ENCODE assay signal across 8 cellular contexts in genomic region chr19:3367572-3368440, GRCh38. TPM values are rescaled to one million over a fixed set of nuclear protein-coding genes. Genes with fewer than 3 reads are reported as not detected.
DNase-seq lines count a peak whose midpoint lies in the region; ATAC-seq and TF ChIP-seq lines count a peak whose summit lies in the region.

No MANE protein-coding gene starts in this region.

- H3K27ac ChIP-seq in CD8-positive, alpha-beta T cell (ENCODE audit: low read depth, low read length), result no peak overlapping the region

- no peaks in the 10 kb centered on the region for H3K9me3 Mint-ChIP-seq in CD8-positive, alpha-beta T cell
- H3K9me3 Mint-ChIP-seq in effector memory CD8-positive, alpha-beta T cell, result no peaks in the 10 kb centered on the region
- H3K9me3 Mint-ChIP-seq in osteocyte (ENCODE audit: unreplicated experiment), result no peaks in the 10 kb centered on the region

- ATAC-seq in CD8-positive, alpha-beta T cell, result no peak
- no peak for ATAC-seq in effector memory CD8-positive, alpha-beta T cell (replicated peaks)
- ATAC-seq in GM19395 (IDR thresholded peaks at IDR 0.05; ENCODE audit: unreplicated experiment), result no peak

- H3K27me3 Mint-ChIP-seq in CD8-positive, alpha-beta T cell (ENCODE audit: low read depth), result no peaks in the 10 kb centered on the region
- no peaks in the 10 kb centered on the region for H3K27me3 Mint-ChIP-seq in effector memory CD8-positive, alpha-beta T cell
- no peaks in the 10 kb centered on the region for H3K27me3 Mint-ChIP-seq in osteocyte (ENCODE audit: unreplicated experiment)

- intact Hi-C loops in CD8-positive, alpha-beta T cell (cut with DNase I, micrococcal nuclease), result no loop called here

- POLR2A ChIA-PET in CD8-positive, alpha-beta T cell (lab: Charles Lee), result interaction anchor here (1.0 kb wide), 1 partner anchor 29 kb away, joined by 3 read pairs; no protein-coding TSS in a partner anchor

- no peaks in the 10 kb centered on the region for H3K9me3 ChIP-seq in CD8-positive, alpha-beta T cell (ENCODE audit: low read length)

- no peak for DNase-seq in CD8-positive, alpha-beta T cell
- peak; percentile 50 for DNase-seq in NCI-H69 (lab: John Stamatoyannopoulos, UW)
- DNase-seq in effector memory CD8-positive, alpha-beta T cell, result no peak
- DNase-seq in osteocyte (ENCODE audit: extremely low spot score, unreplicated experiment), result no peak
- DNase-seq in NCI-H2171 (lab: John Stamatoyannopoulos, UW), result no peak
- no peak for DNase-seq in HuH-7 (ENCODE audit: low spot score)
- no peak for DNase-seq in NCI-H187 (lab: John Stamatoyannopoulos, UW)

- no peak overlapping the region for H3K27ac Mint-ChIP-seq in CD8-positive, alpha-beta T cell
- no peak overlapping the region for H3K27ac Mint-ChIP-seq in effector memory CD8-positive, alpha-beta T cell
- peak overlapping the region; percentile 81 for H3K27ac Mint-ChIP-seq in osteocyte (ENCODE audit: unreplicated experiment)

- CTCF ChIA-PET in CD8-positive, alpha-beta T cell (lab: Charles Lee), result interaction anchor here (0.6 kb wide), 1 partner anchor 362 kb away, joined by 3 read pairs; no protein-coding TSS in a partner anchor

- H3K4me3 Mint-ChIP-seq in CD8-positive, alpha-beta T cell, result peak overlapping the region; percentile 73
- peak overlapping the region; percentile 68 to 79 for H3K4me3 Mint-ChIP-seq in effector memory CD8-positive, alpha-beta T cell
- H3K4me3 Mint-ChIP-seq in osteocyte (ENCODE audit: unreplicated experiment), result peak overlapping the region; percentile 63

- no peak overlapping the region for H3K4me3 ChIP-seq in CD8-positive, alpha-beta T cell (ENCODE audit: low read depth, low read length)

- H3K36me3 Mint-ChIP-seq in CD8-positive, alpha-beta T cell, result no peaks in the 10 kb centered on the region
- H3K36me3 Mint-ChIP-seq in effector memory CD8-positive, alpha-beta T cell (ENCODE audit: insufficient read depth), result peaks cover 9% of the 10 kb centered on the region
- no peaks in the 10 kb centered on the region for H3K36me3 Mint-ChIP-seq in osteocyte (ENCODE audit: unreplicated experiment)

- H3K4me1 Mint-ChIP-seq in CD8-positive, alpha-beta T cell (ENCODE audit: low read depth), result peaks cover 53% of the 10 kb centered on the region
- H3K4me1 Mint-ChIP-seq in effector memory CD8-positive, alpha-beta T cell (ENCODE audit: low read depth in 2 of 2), result peaks cover 24 to 28% of the 10 kb centered on the region in 2 donors
- H3K4me1 Mint-ChIP-seq in osteocyte (ENCODE audit: unreplicated experiment), result peaks cover 41% of the 10 kb centered on the region

- H3K36me3 ChIP-seq in CD8-positive, alpha-beta T cell (ENCODE audit: insufficient read depth, low read length), result no peaks in the 10 kb centered on the region

- no peak for TF ChIP-seq CTCF in CD8-positive, alpha-beta T cell (IDR thresholded peaks at IDR 0.05)
- no peak for TF ChIP-seq CTCF in osteocyte (IDR thresholded peaks at IDR 0.05)

- no peaks in the 10 kb centered on the region for H3K27me3 ChIP-seq in CD8-positive, alpha-beta T cell (ENCODE audit: insufficient read depth, low read length)

- H3K4me1 ChIP-seq in CD8-positive, alpha-beta T cell (ENCODE audit: insufficient read depth, low read length), result peaks cover 24% of the 10 kb centered on the region

RNA-seq across cellular contexts. Expression of gene NFIC, which starts 1.4 kb away (rescaled TPM):
- total RNA-seq in CD8-positive, alpha-beta T cell, result 10 to 100 TPM; 16.5 to 17.5 TPM
- 61.4 and 63.8 TPM in 2 replicates for total RNA-seq in osteocyte
